Comparison of ENCODE assay signal across 13 cellular contexts in genomic region chr7:44693641-44694313, GRCh38. TPM values are rescaled to one million over a fixed set of nuclear protein-coding genes. Genes with fewer than 3 reads are reported as not detected.
A peak's percentile ranks its signal among the peaks of the same experiment; 100 is the strongest.
DNase-seq lines count a peak whose midpoint lies in the region; ATAC-seq and TF ChIP-seq lines count a peak whose summit lies in the region.
"Had no signal": no experiment of that assay in that cellular context is flagged by ENCODE, and none has a peak within 500 bp of the region (broad histone marks: within the 10 kb centered on the region; RNA-seq: fewer than 3 reads in every experiment).

No MANE protein-coding gene starts in this region.

- H3K27ac Mint-ChIP-seq in type B pancreatic cell, result no peak overlapping the region
- H3K27ac Mint-ChIP-seq: activated naive CD8-positive, alpha-beta T cell treated with anti-CD3 and anti-CD28 coated beads, Interleukin-2, amount 10 ng/mL, durations not matched to agents 7 days and 5 days had no signal

- H3K4me3 Mint-ChIP-seq in type B pancreatic cell, result no peak overlapping the region
- H3K4me3 Mint-ChIP-seq: activated naive CD8-positive, alpha-beta T cell treated with anti-CD3 and anti-CD28 coated beads, Interleukin-2, amount 10 ng/mL, durations not matched to agents 7 days and 5 days; T-helper 1 cell treated with Interleukin-12 subunit alpha and Interleukin-12 subunit beta and Interleukin-4 antibody, amounts not matched to agents 30 μg/mL and 1 μg/mL, for 36 hours had no signal

- ATAC-seq in left ventricle myocardium superior (peak; percentile 95), GM19395 (IDR thresholded peaks at IDR 0.05; ENCODE audit: unreplicated experiment) (no peak)

- peaks cover 25% of the 10 kb centered on the region for H3K36me3 Mint-ChIP-seq in type B pancreatic cell

- in situ Hi-C loops in astrocyte of the spinal cord (cut with HindIII; ENCODE audit: low sequenced_read_pairs) (no loop called here), GM13977 (cut with MboI; ENCODE audit: low pct_unique_long_range_greater_than_20kb, low sequenced_read_pairs, unreplicated experiment) (no loop called here)

- peak; percentile 25 for DNase-seq in NCI-H2171 treated with DMSO at 0.1 percent for 48 hours (lab: John Stamatoyannopoulos, UW)
- DNase-seq in NCI-H2171 (lab: John Stamatoyannopoulos, UW), result no peak
- peak; percentile 89 for DNase-seq in astrocyte of the spinal cord (ENCODE audit: low read depth, low spot score)
- peak; percentile 78 for DNase-seq in left ventricle myocardium superior
- DNase-seq in stromal cell of bone marrow (ENCODE audit: low read depth), result peak; percentile 41
- DNase-seq in type B pancreatic cell (ENCODE audit: extremely low spot score, unreplicated experiment), result no peak
- no peak for DNase-seq in GM13977 (ENCODE audit: low spot score)
- DNase-seq: activated naive CD8-positive, alpha-beta T cell treated with anti-CD3 and anti-CD28 coated beads, Interleukin-2, amount 10 ng/mL, durations not matched to agents 7 days and 5 days; NCI-H2081; stimulated activated CD4-positive, alpha-beta T cell treated with anti-CD3 and anti-CD28 coated beads, Interleukin-2, amount 100 ng/mL, for 48 hours; stomach had no signal

- H3K4me1 Mint-ChIP-seq in type B pancreatic cell (ENCODE audit: unreplicated experiment), result no peaks in the 10 kb centered on the region
- H3K4me1 Mint-ChIP-seq: activated naive CD8-positive, alpha-beta T cell treated with anti-CD3 and anti-CD28 coated beads, Interleukin-2, amount 10 ng/mL, durations not matched to agents 7 days and 5 days had no signal

- no peaks in the 10 kb centered on the region for H3K9me3 Mint-ChIP-seq in type B pancreatic cell
- H3K9me3 Mint-ChIP-seq: activated naive CD8-positive, alpha-beta T cell treated with anti-CD3 and anti-CD28 coated beads, Interleukin-2, amount 10 ng/mL, durations not matched to agents 7 days and 5 days; T-helper 1 cell treated with Interleukin-12 subunit alpha and Interleukin-12 subunit beta and Interleukin-4 antibody, amounts not matched to agents 30 μg/mL and 1 μg/mL, for 36 hours had no signal

- no peak for TF ChIP-seq CTCF in astrocyte of the spinal cord (IDR thresholded peaks at IDR 0.05; ENCODE audit: low read depth, low read length)
- TF ChIP-seq CTCF in type B pancreatic cell (conservative IDR thresholded peaks at IDR 0.05), result no peak
- no peak for TF ChIP-seq CTCF in GM13977 (IDR thresholded peaks at IDR 0.05; ENCODE audit: extremely low read depth, insufficient read depth, missing control alignments)

- intact Hi-C loops in left ventricle myocardium superior (cut with micrococcal nuclease), result no loop called here

- no peak overlapping the region for H3K4me3 ChIP-seq in astrocyte of the spinal cord (ENCODE audit: low read depth, low read length)
- H3K4me3 ChIP-seq: stomach had no signal

- H3K27me3 Mint-ChIP-seq in type B pancreatic cell, result no peaks in the 10 kb centered on the region
- H3K27me3 Mint-ChIP-seq: activated naive CD8-positive, alpha-beta T cell treated with anti-CD3 and anti-CD28 coated beads, Interleukin-2, amount 10 ng/mL, durations not matched to agents 7 days and 5 days had no signal

RNA-seq across cellular contexts. Expression of gene ZMIZ2, which starts 54.9 kb away (rescaled TPM):
- total RNA-seq in left ventricle myocardium superior, result 64.8 TPM
- total RNA-seq in type B pancreatic cell (ENCODE audit: low replicate concordance), result 112 and 122 TPM in 2 replicates

Comparison
In these comparisons a context has a peak if more than half of its experiments do, and no peak if none do; other contexts are left out.
1. DNase-seq: peak in NCI-H2171 treated with DMSO at 0.1 percent for 48 hours (single experiment), astrocyte of the spinal cord (single experiment), left ventricle myocardium superior (single experiment) and stromal cell of bone marrow (single experiment); none in NCI-H2171 (single experiment), type B pancreatic cell (single experiment) and GM13977 (single experiment).